1 cellular context compared by ENCODE assay signal in the genomic region with DNA sequence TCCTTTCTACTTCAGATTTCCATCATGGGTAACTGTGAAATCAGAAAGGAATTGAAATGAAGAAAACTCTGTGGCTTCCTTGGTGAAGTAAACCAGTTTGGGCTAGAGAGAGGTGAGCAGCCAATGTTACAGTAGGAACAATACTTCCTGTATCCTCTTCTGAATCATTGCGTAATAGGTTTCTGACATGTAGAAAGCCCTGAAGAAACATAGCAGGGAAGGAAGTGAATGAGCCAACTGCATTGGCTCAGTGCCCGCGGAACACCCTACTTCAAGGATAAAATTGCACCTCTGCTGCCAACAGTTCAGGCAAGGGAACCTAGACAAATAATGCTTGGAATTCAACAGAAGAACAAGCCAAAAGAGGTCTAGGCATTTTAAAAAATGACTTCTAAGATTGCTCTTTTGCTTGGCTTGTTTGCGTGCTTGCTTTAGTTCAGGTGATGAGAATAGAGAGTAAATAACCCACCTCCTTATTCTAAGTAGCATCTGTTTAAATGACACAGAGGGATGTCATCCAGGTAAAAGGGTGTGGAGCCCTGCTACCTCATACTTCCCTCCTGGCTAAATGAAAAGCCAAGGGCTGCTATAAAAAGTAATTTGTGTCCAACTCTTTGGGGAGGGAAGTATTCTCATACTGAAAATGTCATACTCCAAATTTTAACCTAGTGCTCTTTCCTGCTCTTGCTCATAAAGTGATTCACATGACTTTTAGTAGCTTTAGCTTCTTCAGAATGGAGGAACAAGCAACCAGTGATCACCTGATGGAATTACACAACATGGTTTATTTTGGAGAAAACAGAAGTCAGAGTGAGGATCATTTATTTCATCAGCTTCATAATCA.
TF ChIP-seq lines count a peak whose summit lies in the region.

No MANE protein-coding gene starts in this region.

TF ChIP-seq in HepG2, 621 proteins besides CTCF, POLR2A, EP300 and RAD21 (continued from another document and continues in another):
- TF ChIP-seq, protein P1, sequence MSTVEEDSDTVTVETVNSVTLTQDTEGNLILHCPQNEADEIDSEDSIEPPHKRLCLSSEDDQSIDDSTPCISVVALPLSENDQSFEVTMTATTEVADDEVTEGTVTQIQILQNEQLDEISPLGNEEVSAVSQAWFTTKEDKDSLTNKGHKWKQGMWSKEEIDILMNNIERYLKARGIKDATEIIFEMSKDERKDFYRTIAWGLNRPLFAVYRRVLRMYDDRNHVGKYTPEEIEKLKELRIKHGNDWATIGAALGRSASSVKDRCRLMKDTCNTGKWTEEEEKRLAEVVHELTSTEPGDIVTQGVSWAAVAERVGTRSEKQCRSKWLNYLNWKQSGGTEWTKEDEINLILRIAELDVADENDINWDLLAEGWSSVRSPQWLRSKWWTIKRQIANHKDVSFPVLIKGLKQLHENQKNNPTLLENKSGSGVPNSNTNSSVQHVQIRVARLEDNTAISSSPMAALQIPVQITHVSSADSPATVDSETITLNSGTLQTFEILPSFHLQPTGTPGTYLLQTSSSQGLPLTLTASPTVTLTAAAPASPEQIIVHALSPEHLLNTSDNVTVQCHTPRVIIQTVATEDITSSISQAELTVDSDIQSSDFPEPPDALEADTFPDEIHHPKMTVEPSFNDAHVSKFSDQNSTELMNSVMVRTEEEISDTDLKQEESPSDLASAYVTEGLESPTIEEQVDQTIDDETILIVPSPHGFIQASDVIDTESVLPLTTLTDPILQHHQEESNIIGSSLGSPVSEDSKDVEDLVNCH (CRISPR knock-in tag; IDR thresholded peaks at IDR 0.05): no peak
- TF ChIP-seq SMC3 (IDR thresholded peaks at IDR 0.05; ENCODE audit: low read length) (peak; percentile 31; the same call in 1 of the 2 replicates), ATF4 (CRISPR knock-in tag; IDR thresholded peaks at IDR 0.05) (0 out of 4 replicates have a peak, but pooled peaks of 1 of the 2 experiments have one; percentile 17), MBNL3 (CRISPR knock-in tag; conservative IDR thresholded peaks at IDR 0.05) (no peak), CEBPB (IDR thresholded peaks at IDR 0.05; ENCODE audit: borderline replicate concordance, low read depth, low read length) (peak; percentile 99), HDAC2 (CRISPR knock-in tag; IDR thresholded peaks at IDR 0.05) (peak; percentile 48; the same call in 1 of the 2 replicates), FOXP1 (IDR thresholded peaks at IDR 0.05) (no peak), FOXP1 (CRISPR knock-in tag; IDR thresholded peaks at IDR 0.05) (0 out of 2 replicates have a peak, but pooled peaks have one; percentile 18), PHF21A (CRISPR knock-in tag; IDR thresholded peaks at IDR 0.05) (0 out of 2 replicates have a peak, but pooled peaks have one; percentile 10), TBX3 (IDR thresholded peaks at IDR 0.05; ENCODE audit: borderline replicate concordance) (0 out of 2 replicates have a peak, but pooled peaks have one; percentile 21), ZSCAN20 (CRISPR knock-in tag; IDR thresholded peaks at IDR 0.05; ENCODE audit: borderline replicate concordance) (no peak), TBX2 (CRISPR knock-in tag; IDR thresholded peaks at IDR 0.05; ENCODE audit: borderline replicate concordance) (peak; percentile 53; the same call in 1 of the 2 replicates), ZNF644 (CRISPR knock-in tag; IDR thresholded peaks at IDR 0.05; ENCODE audit: low read depth) (peak; percentile 47; the same call in 1 of the 2 replicates), SNAI1 (CRISPR knock-in tag; IDR thresholded peaks at IDR 0.05; ENCODE audit: borderline replicate concordance) (no peak), MAF1 (CRISPR knock-in tag; IDR thresholded peaks at IDR 0.05; ENCODE audit: borderline replicate concordance) (no peak), GATAD2A (CRISPR knock-in tag; IDR thresholded peaks at IDR 0.05) (peak; percentile 95), FOXK2 (IDR thresholded peaks at IDR 0.05) (no peak), TEAD3 (CRISPR knock-in tag; optimal IDR thresholded peaks at IDR 0.05; ENCODE audit: borderline replicate concordance) (peak; percentile 73), ZNF572 (CRISPR knock-in tag; IDR thresholded peaks at IDR 0.05) (no peak), ZNF205 (CRISPR knock-in tag; IDR thresholded peaks at IDR 0.05) (0 out of 2 replicates have a peak, but pooled peaks have one; percentile 38), NR2F2 (IDR thresholded peaks at IDR 0.05; ENCODE audit: borderline replicate concordance, low read depth) (no peak), ZNF33A (CRISPR knock-in tag; IDR thresholded peaks at IDR 0.05; ENCODE audit: borderline replicate concordance) (no peak), SP1 (IDR thresholded peaks at IDR 0.05) (no peak), SP1 (CRISPR knock-in tag; IDR thresholded peaks at IDR 0.05) (no peak), THAP11 (CRISPR knock-in tag; IDR thresholded peaks at IDR 0.05) (peak; percentile 57; the same call in 1 of the 2 replicates), LCORL (IDR thresholded peaks at IDR 0.05) (no peak), LCORL (CRISPR knock-in tag; IDR thresholded peaks at IDR 0.05) (no peak; the same call in 1 of the 2 replicates), HMG20A (CRISPR knock-in tag; IDR thresholded peaks at IDR 0.05; ENCODE audit: borderline replicate concordance) (peak; percentile 86; the same call in 1 of the 2 replicates), ZHX1 (CRISPR knock-in tag; IDR thresholded peaks at IDR 0.05; ENCODE audit: low read depth) (no peak), BORCS8-MEF2B (CRISPR knock-in tag; IDR thresholded peaks at IDR 0.05) (no peak), CBX1 (IDR thresholded peaks at IDR 0.05; ENCODE audit: low read depth) (no peak), MED1 (CRISPR knock-in tag; IDR thresholded peaks at IDR 0.05) (peak; percentile 38; the same call in 1 of the 2 replicates), TARDBP (CRISPR knock-in tag; IDR thresholded peaks at IDR 0.05) (peak; percentile 32; the same call in 1 of the 2 replicates), BCL6 (CRISPR knock-in tag; IDR thresholded peaks at IDR 0.05) (peak; percentile 66), FOXP4 (CRISPR knock-in tag; IDR thresholded peaks at IDR 0.05) (peak; percentile 53), RXRB (CRISPR knock-in tag; IDR thresholded peaks at IDR 0.05; ENCODE audit: borderline replicate concordance) (peak; percentile 59), CHD2 (IDR thresholded peaks at IDR 0.05; ENCODE audit: low read depth, low read length) (no peak), MIER3 (CRISPR knock-in tag; IDR thresholded peaks at IDR 0.05; ENCODE audit: borderline replicate concordance) (peak; percentile 83; the same call in 1 of the 2 replicates), ZNF501 (CRISPR knock-in tag; IDR thresholded peaks at IDR 0.05) (no peak)
- TF ChIP-seq, protein P2, sequence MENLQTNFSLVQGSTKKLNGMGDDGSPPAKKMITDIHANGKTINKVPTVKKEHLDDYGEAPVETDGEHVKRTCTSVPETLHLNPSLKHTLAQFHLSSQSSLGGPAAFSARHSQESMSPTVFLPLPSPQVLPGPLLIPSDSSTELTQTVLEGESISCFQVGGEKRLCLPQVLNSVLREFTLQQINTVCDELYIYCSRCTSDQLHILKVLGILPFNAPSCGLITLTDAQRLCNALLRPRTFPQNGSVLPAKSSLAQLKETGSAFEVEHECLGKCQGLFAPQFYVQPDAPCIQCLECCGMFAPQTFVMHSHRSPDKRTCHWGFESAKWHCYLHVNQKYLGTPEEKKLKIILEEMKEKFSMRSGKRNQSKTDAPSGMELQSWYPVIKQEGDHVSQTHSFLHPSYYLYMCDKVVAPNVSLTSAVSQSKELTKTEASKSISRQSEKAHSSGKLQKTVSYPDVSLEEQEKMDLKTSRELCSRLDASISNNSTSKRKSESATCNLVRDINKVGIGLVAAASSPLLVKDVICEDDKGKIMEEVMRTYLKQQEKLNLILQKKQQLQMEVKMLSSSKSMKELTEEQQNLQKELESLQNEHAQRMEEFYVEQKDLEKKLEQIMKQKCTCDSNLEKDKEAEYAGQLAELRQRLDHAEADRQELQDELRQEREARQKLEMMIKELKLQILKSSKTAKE (CRISPR knock-in tag; IDR thresholded peaks at IDR 0.05; ENCODE audit: borderline replicate concordance): 0 out of 2 replicates have a peak, but pooled peaks have one; percentile 10
- TF ChIP-seq, protein P3, sequence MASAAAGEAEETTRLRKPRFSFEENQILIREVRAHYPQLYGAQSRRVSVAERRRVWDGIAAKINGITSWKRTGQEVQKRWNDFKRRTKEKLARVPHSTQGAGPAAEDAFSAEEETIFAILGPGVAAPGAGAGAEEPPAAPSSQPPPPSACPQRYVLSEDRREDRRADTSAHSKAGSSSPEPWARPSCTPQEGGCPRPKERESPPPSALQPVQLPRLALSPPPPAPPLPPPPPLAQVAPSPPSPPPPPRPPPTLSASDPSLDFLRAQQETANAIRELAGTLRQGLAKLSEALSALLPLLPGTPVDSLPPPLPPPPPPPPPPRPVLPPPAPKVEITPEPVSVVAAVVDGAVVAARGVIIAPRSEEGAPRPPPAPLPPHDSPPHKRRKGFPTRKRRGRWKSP (CRISPR knock-in tag; IDR thresholded peaks at IDR 0.05): peak; percentile 28; the same call in 1 of the 2 replicates
- TF ChIP-seq, protein P4, sequence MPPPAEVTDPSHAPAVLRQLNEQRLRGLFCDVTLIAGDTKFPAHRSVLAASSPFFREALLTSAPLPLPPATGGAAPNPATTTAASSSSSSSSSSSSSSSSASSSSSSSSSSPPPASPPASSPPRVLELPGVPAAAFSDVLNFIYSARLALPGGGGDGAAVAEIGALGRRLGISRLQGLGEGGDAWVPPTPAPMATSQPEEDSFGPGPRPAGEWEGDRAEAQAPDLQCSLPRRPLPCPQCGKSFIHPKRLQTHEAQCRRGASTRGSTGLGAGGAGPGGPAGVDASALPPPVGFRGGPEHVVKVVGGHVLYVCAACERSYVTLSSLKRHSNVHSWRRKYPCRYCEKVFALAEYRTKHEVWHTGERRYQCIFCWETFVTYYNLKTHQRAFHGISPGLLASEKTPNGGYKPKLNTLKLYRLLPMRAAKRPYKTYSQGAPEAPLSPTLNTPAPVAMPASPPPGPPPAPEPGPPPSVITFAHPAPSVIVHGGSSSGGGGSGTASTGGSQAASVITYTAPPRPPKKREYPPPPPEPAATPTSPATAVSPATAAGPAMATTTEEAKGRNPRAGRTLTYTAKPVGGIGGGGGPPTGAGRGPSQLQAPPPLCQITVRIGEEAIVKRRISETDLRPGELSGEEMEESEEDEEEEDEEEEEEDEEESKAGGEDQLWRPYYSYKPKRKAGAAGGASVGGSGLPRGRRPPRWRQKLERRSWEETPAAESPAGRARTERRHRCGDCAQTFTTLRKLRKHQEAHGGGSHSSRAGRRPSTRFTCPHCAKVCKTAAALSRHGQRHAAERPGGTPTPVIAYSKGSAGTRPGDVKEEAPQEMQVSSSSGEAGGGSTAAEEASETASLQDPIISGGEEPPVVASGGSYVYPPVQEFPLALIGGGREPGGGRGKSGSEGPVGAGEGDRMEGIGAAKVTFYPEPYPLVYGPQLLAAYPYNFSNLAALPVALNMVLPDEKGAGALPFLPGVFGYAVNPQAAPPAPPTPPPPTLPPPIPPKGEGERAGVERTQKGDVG (CRISPR knock-in tag; IDR thresholded peaks at IDR 0.05; ENCODE audit: borderline replicate concordance): no peak
- TF ChIP-seq, protein P5, sequence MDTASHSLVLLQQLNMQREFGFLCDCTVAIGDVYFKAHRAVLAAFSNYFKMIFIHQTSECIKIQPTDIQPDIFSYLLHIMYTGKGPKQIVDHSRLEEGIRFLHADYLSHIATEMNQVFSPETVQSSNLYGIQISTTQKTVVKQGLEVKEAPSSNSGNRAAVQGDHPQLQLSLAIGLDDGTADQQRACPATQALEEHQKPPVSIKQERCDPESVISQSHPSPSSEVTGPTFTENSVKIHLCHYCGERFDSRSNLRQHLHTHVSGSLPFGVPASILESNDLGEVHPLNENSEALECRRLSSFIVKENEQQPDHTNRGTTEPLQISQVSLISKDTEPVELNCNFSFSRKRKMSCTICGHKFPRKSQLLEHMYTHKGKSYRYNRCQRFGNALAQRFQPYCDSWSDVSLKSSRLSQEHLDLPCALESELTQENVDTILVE (CRISPR knock-in tag; IDR thresholded peaks at IDR 0.05): peak; percentile 52; the same call in 1 of the 2 replicates
